In genomic region chr10:1170867-1171180, GRCh38 we compare ENCODE assay signal across 14 cellular contexts.
A peak's percentile ranks its signal among the peaks of the same experiment; 100 is the strongest.
DNase-seq lines count a peak whose midpoint lies in the region; ATAC-seq, FAIRE-seq and TF ChIP-seq lines count a peak whose summit lies in the region.
"Had no signal": no experiment of that assay in that cellular context is flagged by ENCODE, and none has a peak within 500 bp of the region (broad histone marks: within the 10 kb centered on the region; RNA-seq: fewer than 3 reads in every experiment).

No MANE protein-coding gene starts in this region.

- H3K36me3 ChIP-seq in Peyer's patch (no peaks in the 10 kb centered on the region), H1 (ENCODE audit: control insufficient read depth in 2 of 4, insufficient read depth in 4 of 4, low read length in 3 of 4) (no peaks in the 10 kb centered on the region), aorta (ENCODE audit: control insufficient read depth in 1 of 2, insufficient read depth in 2 of 2, low read length in 1 of 2) (no peaks in the 10 kb centered on the region)
- H3K36me3 ChIP-seq: BLaER1 treated with 17β-estradiol and CSF1 and Interleukin-3, amounts not matched to agents 10 nM and 100 nM had no signal

- H3K4me3 ChIP-seq in Peyer's patch: no peak overlapping the region
- no peak overlapping the region for H3K4me3 ChIP-seq in H1 (ENCODE audit: extremely low read depth in 1 of 4, insufficient read depth in 2 of 4, low read depth in 3 of 4, low read length in 4 of 4)
- H3K4me3 ChIP-seq in aorta (ENCODE audit: low read length in 2 of 2): no peak overlapping the region
- H3K4me3 ChIP-seq: BLaER1 treated with 17β-estradiol and CSF1 and Interleukin-3, amounts not matched to agents 10 nM and 100 nM; GM12878; GM23248 had no signal

- intact Hi-C loops in sciatic nerve (cut with DNase I) (no loop called here), aorta (cut with DNase I) (no loop called here)

- 0 out of 2 replicates have a peak overlapping the region, but pooled peaks have one; percentile 95 for H2BK12ac ChIP-seq in H1 (ENCODE audit: low read depth, low read length)

- H2AK5ac ChIP-seq in H1 (ENCODE audit: low read depth, low read length): no peak overlapping the region

- H2BK120ac ChIP-seq in H1 (replicated peaks; ENCODE audit: low read depth, low read length): no peak overlapping the region

- DNase-seq in Peyer's patch (peak in 2 of 3 donors; percentile 33 to 37), H1 (ENCODE audit: low read depth in 1 of 2, low spot score in 2 of 2) (no peak), sciatic nerve (ENCODE audit: low spot score) (peak; percentile 30), aorta (peak; percentile 15 to 40), EL (no peak)
- DNase-seq: Calu3; CD8-positive, alpha-beta T cell; DMS79 treated with DMSO at 0.1 percent for 48 hours; GM23248; HCEC 1CT had no signal

- ATAC-seq in sciatic nerve: no peak
- no peak for ATAC-seq in aorta (ENCODE audit: low FRiP score)
- no peak for ATAC-seq in GM21717 (IDR thresholded peaks at IDR 0.05; ENCODE audit: unreplicated experiment)
- ATAC-seq: CD8-positive, alpha-beta T cell; GM12878 had no signal

- H4K8ac ChIP-seq in H1 (ENCODE audit: extremely low read depth, insufficient read depth, low read length): no peak overlapping the region

- H3K14ac ChIP-seq in H1 (ENCODE audit: insufficient read length): no peak overlapping the region

- no peak overlapping the region for H2AFZ ChIP-seq in H1 (ENCODE audit: low read length)
- H2AFZ ChIP-seq: GM23248 had no signal

- peaks cover 0 to 3% of the 10 kb centered on the region in 2 experiments for H4K20me1 ChIP-seq in H1 (replicated peaks in 1 of 2; ENCODE audit: control insufficient read depth in 1 of 2, insufficient read depth in 2 of 2, low read length in 2 of 2)
- H4K20me1 ChIP-seq: BLaER1 treated with 17β-estradiol and CSF1 and Interleukin-3, amounts not matched to agents 10 nM and 100 nM had no signal

- H2BK5ac ChIP-seq in H1 (ENCODE audit: low read depth, low read length): peak overlapping the region; percentile 85; the same call in 1 of the 2 replicates

- no peaks in the 10 kb centered on the region for H3K9me3 ChIP-seq in Peyer's patch
- no peaks in the 10 kb centered on the region for H3K9me3 ChIP-seq in H1 (ENCODE audit: insufficient read depth in 2 of 2, low read depth in 1 of 2, low read length in 1 of 2)
- no peaks in the 10 kb centered on the region for H3K9me3 ChIP-seq in aorta (ENCODE audit: control insufficient read depth, low read length)
- H3K9me3 ChIP-seq: BLaER1 treated with 17β-estradiol and CSF1 and Interleukin-3, amounts not matched to agents 10 nM and 100 nM had no signal

- no peak for TF ChIP-seq POLR2A in Peyer's patch (IDR thresholded peaks at IDR 0.05)
- TF ChIP-seq POLR2A in H1 (IDR thresholded peaks at IDR 0.05; ENCODE audit: control extremely low read depth in 1 of 2, low read depth in 2 of 2, low read length in 2 of 2): no peak

- H3K79me2 ChIP-seq in H1 (ENCODE audit: control insufficient read depth in 1 of 2, insufficient read depth in 2 of 2, low read length in 2 of 2): no peaks in the 10 kb centered on the region

- H3K79me1 ChIP-seq in H1 (ENCODE audit: low read depth, low read length): no peaks in the 10 kb centered on the region

- no peak for TF ChIP-seq RAD21 in H1 (IDR thresholded peaks at IDR 0.05 in 1 of 2, conservative IDR thresholded peaks at IDR 0.05 in 1 of 2; ENCODE audit: low read depth in 2 of 2, low read length in 2 of 2)

- H4K5ac ChIP-seq in H1 (ENCODE audit: insufficient read length, low read depth, low read length): no peak overlapping the region

- H3K27ac ChIP-seq in Peyer's patch (no peak overlapping the region), H1 (ENCODE audit: low read depth, low read length) (no peak overlapping the region), aorta (ENCODE audit: low read depth in 1 of 2, low read length in 2 of 2) (no peak overlapping the region)
- H3K27ac ChIP-seq: BLaER1 treated with 17β-estradiol and CSF1 and Interleukin-3, amounts not matched to agents 10 nM and 100 nM; GM23248 had no signal

- H3K56ac ChIP-seq in H1 (replicated peaks; ENCODE audit: insufficient read length, low read depth, low read length): no peak overlapping the region

- no peak for TF ChIP-seq CTCF in Peyer's patch (IDR thresholded peaks at IDR 0.05)
- no peak for TF ChIP-seq CTCF in H1 (IDR thresholded peaks at IDR 0.05; ENCODE audit: control extremely low read depth in 1 of 3, insufficient read depth in 1 of 3, low read depth in 1 of 3, low read length in 3 of 3)

- POLR2A ChIA-PET in H1 (lab: Charles Lee; ENCODE audit: partially characterized antibody): no interaction called here

- CTCF ChIA-PET in H1 (lab: Charles Lee; ENCODE audit: partially characterized antibody): interaction anchor here (0.7 to 4.1 kb wide), 3 partner anchors 11 to 293 kb away, joined by 3 to 26 read pairs (median 4); no protein-coding TSS in a partner anchor

- no peak overlapping the region for H3K4ac ChIP-seq in H1 (replicated peaks; ENCODE audit: insufficient read length, low read depth, low read length)

- H3K9ac ChIP-seq in H1 (replicated peaks in 1 of 4; ENCODE audit: extremely low read depth in 1 of 4, low read depth in 3 of 4, low read length in 3 of 4): no peak overlapping the region
- H3K9ac ChIP-seq: BLaER1 treated with 17β-estradiol and CSF1 and Interleukin-3, amounts not matched to agents 10 nM and 100 nM; GM23248 had no signal

- H4K91ac ChIP-seq in H1 (replicated peaks; ENCODE audit: insufficient read length, low read length): no peak overlapping the region

- TF ChIP-seq EP300 in H1 (IDR thresholded peaks at IDR 0.05; ENCODE audit: borderline replicate concordance in 1 of 2, low read depth in 2 of 2, low read length in 2 of 2): no peak

- no peak overlapping the region for H2BK15ac ChIP-seq in H1 (ENCODE audit: low read length)

- H3K4me1 ChIP-seq in Peyer's patch (no peaks in the 10 kb centered on the region), H1 (replicated peaks in 1 of 4; ENCODE audit: control insufficient read depth in 3 of 4, insufficient read depth in 4 of 4, low read length in 3 of 4) (no peaks in the 10 kb centered on the region; a peak in 1 of 7 replicates), aorta (ENCODE audit: control insufficient read depth in 1 of 2, insufficient read depth in 2 of 2, low read length in 2 of 2) (no peaks in the 10 kb centered on the region)

- no peak overlapping the region for H3K23ac ChIP-seq in H1 (ENCODE audit: insufficient read length)

- no peak overlapping the region for H3K18ac ChIP-seq in H1 (ENCODE audit: extremely low read depth, low read length)

- no peaks in the 10 kb centered on the region for H3K23me2 ChIP-seq in H1 (ENCODE audit: low read depth, low read length)

- 91% methylated on average over 13 of the region's 13 CpGs; no CpG with 5 or more reads in 1 of the 2 experiments for WGBS in H1 (ENCODE audit: extremely low coverage in 1 of 2, insufficient coverage in 1 of 2, insufficient read length in 1 of 2, insufficient replicate concordance in 2 of 2, low coverage in 1 of 2, low lambda C conversion rate in 2 of 2, missing lambda C conversion rate in 1 of 2), 2 experiments
- WGBS in aorta, 2 donors: 81 to 84% methylated on average over 13 of the region's 13 CpGs

- FAIRE-seq in H1 (lab: Jason Lieb, UNC): no peak
- FAIRE-seq: GM12878, H54 had no signal

- H3K27me3 ChIP-seq in Peyer's patch: no peaks in the 10 kb centered on the region
- peaks cover 0 to 5% (median 0%) of the 10 kb centered on the region in 4 experiments; a peak in 2 of 7 replicates for H3K27me3 ChIP-seq in H1 (replicated peaks in 1 of 4; ENCODE audit: control insufficient read depth in 3 of 4, extremely low read depth in 1 of 4, insufficient read depth in 3 of 4, low read length in 3 of 4)
- H3K27me3 ChIP-seq in aorta (ENCODE audit: control insufficient read depth in 1 of 2, insufficient read depth in 2 of 2, low read length in 1 of 2): no peaks in the 10 kb centered on the region
- H3K27me3 ChIP-seq: BLaER1 treated with 17β-estradiol and CSF1 and Interleukin-3, amounts not matched to agents 10 nM and 100 nM had no signal

- H3K4me2 ChIP-seq in H1 (ENCODE audit: insufficient read depth in 1 of 2, low read depth in 2 of 2, low read length in 2 of 2): no peak overlapping the region

- no peak overlapping the region for H2BK20ac ChIP-seq in H1 (ENCODE audit: low read length)

TF ChIP-seq in H1, 55 proteins besides CTCF, POLR2A, EP300 and RAD21:
- TF ChIP-seq CREB1 (IDR thresholded peaks at IDR 0.05) (no peak), SAP30 (IDR thresholded peaks at IDR 0.05; ENCODE audit: insufficient read depth, insufficient replicate concordance, low read length) (no peak), RNF2 (IDR thresholded peaks at IDR 0.05; ENCODE audit: borderline replicate concordance, low read depth, low read length, missing control alignments, poor library complexity, severe bottlenecking) (no peak), BCL11A (IDR thresholded peaks at IDR 0.05; ENCODE audit: low read depth in 2 of 2, low read length in 2 of 2) (no peak), CHD1 (IDR thresholded peaks at IDR 0.05; ENCODE audit: low read depth, low read length) (no peak), NANOG (IDR thresholded peaks at IDR 0.05; ENCODE audit: insufficient read depth, low read depth, low read length, poor library complexity, severe bottlenecking) (no peak), SP1 (IDR thresholded peaks at IDR 0.05; ENCODE audit: low read depth, low read length) (no peak)

Comparison
In these comparisons a context has a peak if more than half of its experiments do, and no peak if none do; other contexts are left out.
1. DNase-seq: peak in Peyer's patch (2 of 3), sciatic nerve (single experiment) and aorta (2 of 2); none in H1 (0 of 2) and EL (single experiment).